Comparison of ENCODE assay signal across 8 cellular contexts in the genomic region with DNA sequence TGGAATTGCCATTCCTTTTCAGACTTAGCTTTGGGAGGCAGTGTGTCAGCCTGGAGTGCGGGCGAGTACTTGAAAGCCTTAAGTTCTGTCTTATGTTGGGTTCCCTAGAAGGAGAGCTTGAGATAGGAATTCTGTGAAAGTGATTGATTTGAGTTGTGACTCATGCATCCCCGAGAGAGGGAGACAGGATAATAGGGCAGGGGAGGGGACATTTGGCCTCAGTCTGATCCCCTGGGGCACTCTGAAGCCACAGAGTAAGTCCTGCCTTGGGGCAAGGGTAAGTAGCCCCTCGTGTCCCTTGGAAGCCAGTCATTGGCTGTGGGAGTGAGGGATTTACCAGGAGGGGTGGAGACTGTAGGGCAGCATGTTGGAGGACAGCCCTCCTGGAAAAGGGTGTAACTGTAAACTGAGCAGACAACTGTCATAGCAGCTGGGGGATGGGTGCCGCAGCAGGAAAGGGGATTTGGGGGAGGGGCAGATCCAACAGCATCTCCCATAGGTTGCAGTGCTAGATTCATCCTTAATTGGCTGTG. TPM values are rescaled to one million over a fixed set of nuclear protein-coding genes. Genes with fewer than 3 reads are reported as not detected.
DNase-seq lines count a peak whose midpoint lies in the region; ATAC-seq, FAIRE-seq and TF ChIP-seq lines count a peak whose summit lies in the region.

No MANE protein-coding gene starts in this region.

- no peak overlapping the region for H3K4me3 ChIP-seq in fibroblast of mammary gland (ENCODE audit: control insufficient read depth, low read depth, low read length)
- no peak overlapping the region for H3K4me3 ChIP-seq in prostate gland
- H3K4me3 ChIP-seq in CD4-positive, alpha-beta memory T cell (ENCODE audit: low read length in 2 of 2), result no peak overlapping the region

- POLR2A ChIA-PET in CD4-positive, alpha-beta memory T cell (lab: Charles Lee; ENCODE audit: partially characterized antibody), result no interaction called here

- H3K4me1 Mint-ChIP-seq in CD4-positive, alpha-beta memory T cell, result peaks cover 0 to 11% (median 4%) of the 10 kb centered on the region in 4 donors

- 24% methylated on average over 5 of the region's 5 CpGs for WGBS in prostate gland

- peak; percentile 50 for FAIRE-seq in H54 (lab: Jason Lieb, UNC)

- H3K27ac ChIP-seq in prostate gland, result peak overlapping the region in 1 of 2 donors; percentile 31
- no peak overlapping the region for H3K27ac ChIP-seq in CD4-positive, alpha-beta memory T cell (ENCODE audit: low read depth, low read length)

- no peaks in the 10 kb centered on the region for H3K36me3 Mint-ChIP-seq in CD4-positive, alpha-beta memory T cell

- H3K4me1 ChIP-seq in prostate gland (replicated peaks), result peaks cover 9% of the 10 kb centered on the region
- no peaks in the 10 kb centered on the region for H3K4me1 ChIP-seq in CD4-positive, alpha-beta memory T cell (ENCODE audit: insufficient read depth, low read length)

- CTCF ChIA-PET in CD4-positive, alpha-beta memory T cell (lab: Charles Lee; ENCODE audit: partially characterized antibody), result no interaction called here

- H3K36me3 ChIP-seq in prostate gland, result no peaks in the 10 kb centered on the region
- H3K36me3 ChIP-seq in CD4-positive, alpha-beta memory T cell (ENCODE audit: insufficient read depth, low read length), result no peaks in the 10 kb centered on the region

- peaks cover 0 to 4% (median 2%) of the 10 kb centered on the region in 8 donors for H3K9me3 Mint-ChIP-seq in CD4-positive, alpha-beta memory T cell

- H3K9me3 ChIP-seq in prostate gland, result no peaks in the 10 kb centered on the region
- no peaks in the 10 kb centered on the region for H3K9me3 ChIP-seq in CD4-positive, alpha-beta memory T cell (ENCODE audit: control insufficient read depth in 1 of 2, low read length in 2 of 2)

- H3K27me3 Mint-ChIP-seq in CD4-positive, alpha-beta memory T cell, result peaks cover 8 to 26% of the 10 kb centered on the region in 2 donors

- no peak overlapping the region for H3K4me3 Mint-ChIP-seq in CD4-positive, alpha-beta memory T cell

- no peak for TF ChIP-seq CTCF in fibroblast of mammary gland (conservative IDR thresholded peaks at IDR 0.05; ENCODE audit: control insufficient read depth, insufficient read depth, low read depth, low read length)
- no peak for TF ChIP-seq CTCF in prostate gland (IDR thresholded peaks at IDR 0.05)

- DNase-seq in H54 (ENCODE audit: insufficient read length, low spot score) (peak; percentile 45), NCI-H82 treated with DMSO at 0.1 percent for 48 hours (lab: John Stamatoyannopoulos, UW; ENCODE audit: unreplicated experiment) (peak; percentile 95), fibroblast of mammary gland (ENCODE audit: low read depth) (peak; percentile 23), prostate gland (ENCODE audit: low spot score) (peak; percentile 33)
- no peak for DNase-seq in CD4-positive, alpha-beta memory T cell
- DNase-seq in stimulated activated CD4-positive, alpha-beta T cell treated with anti-CD3 and anti-CD28 coated beads, Interleukin-2, amount 100 ng/mL, for 48 hours, result no peak

- TF ChIP-seq POLR2A in H54 (IDR thresholded peaks at IDR 0.05; ENCODE audit: low read depth, low read length) (no peak), prostate gland (IDR thresholded peaks at IDR 0.05) (no peak)

- no peaks in the 10 kb centered on the region for H3K27me3 ChIP-seq in prostate gland (replicated peaks; ENCODE audit: insufficient read depth)
- H3K27me3 ChIP-seq in CD4-positive, alpha-beta memory T cell (ENCODE audit: insufficient read depth, low read length), result no peaks in the 10 kb centered on the region

- no peak for ATAC-seq in HG02759 (IDR thresholded peaks at IDR 0.05; ENCODE audit: unreplicated experiment)
- ATAC-seq in GM19324 (IDR thresholded peaks at IDR 0.05; ENCODE audit: low FRiP score, unreplicated experiment), result no peak

- intact Hi-C loops in prostate gland (cut with DNase I), result no loop called here
- intact Hi-C loops in CD4-positive, alpha-beta memory T cell (cut with micrococcal nuclease), result no loop called here

- H3K27ac Mint-ChIP-seq in CD4-positive, alpha-beta memory T cell, result no peak overlapping the region

RNA-seq across cellular contexts. Expression of a gene that starts 44.0 kb away (rescaled TPM):
- total RNA-seq in prostate gland, result 10 to 100 TPM; 44.8 to 53.1 TPM
- 10 to 100 TPM in 1 of 2 experiments, 1 to 10 TPM in 1; 9.6 to 10.2 TPM for total RNA-seq in CD4-positive, alpha-beta memory T cell
- polyA plus RNA-seq in CD4-positive, alpha-beta memory T cell, result under 1 TPM; 0.04 to 0.68 TPM

RNA-seq across cellular contexts. Expression of a gene that starts 50.0 kb away (rescaled TPM):
- not detected for total RNA-seq in prostate gland
- not detected for total RNA-seq in CD4-positive, alpha-beta memory T cell
- not detected for polyA plus RNA-seq in CD4-positive, alpha-beta memory T cell

Comparison
In these comparisons a context has a peak if more than half of its experiments do, and no peak if none do; other contexts are left out.
1. DNase-seq: peak in H54 (single experiment), NCI-H82 treated with DMSO at 0.1 percent for 48 hours (single experiment), fibroblast of mammary gland (single experiment) and prostate gland (single experiment); none in CD4-positive, alpha-beta memory T cell (0 of 5) and stimulated activated CD4-positive, alpha-beta T cell treated with anti-CD3 and anti-CD28 coated beads, Interleukin-2, amount 100 ng/mL, for 48 hours (0 of 2).
2. RNA of a gene that starts 44.0 kb away (total RNA-seq): 44.8 to 53.1 TPM in prostate gland; 9.6 to 10.2 TPM in CD4-positive, alpha-beta memory T cell; every median in the first group is over 4 times any median in the second.